In genomic region chr10:51789903-51790302, GRCh38 we compare ENCODE assay signal across 30 cellular contexts.
"Had no signal": no experiment of that assay in that cellular context is flagged by ENCODE, and none has a peak within 500 bp of the region (broad histone marks: within the 10 kb centered on the region; RNA-seq: fewer than 3 reads in every experiment).

No MANE protein-coding gene starts in this region.

- H3K9me3 ChIP-seq: body of pancreas, SJCRH30 had no signal

- H3K4me1 ChIP-seq: body of pancreas, breast epithelium, SJCRH30 had no signal

- H3K27me3 ChIP-seq: body of pancreas, breast epithelium, SJCRH30 had no signal

- H3K27ac ChIP-seq: body of pancreas, breast epithelium, KMS-11, PC-9, RWPE1, SJCRH30, SK-N-MC had no signal

- H3K4me3 ChIP-seq: body of pancreas, breast epithelium, PC-9, SJCRH30, SK-N-MC had no signal

- H3K36me3 ChIP-seq: breast epithelium, SJCRH30 had no signal

- DNase-seq: activated CD4-positive, alpha-beta T cell treated with anti-CD3 and anti-CD28 coated beads for 36 hours; activated CD4-positive, alpha-beta T cell treated with anti-CD3 and anti-CD28 coated beads, Interleukin-2, amount 10 ng/mL, durations not matched to agents 7 days and 5 days; activated CD4-positive, alpha-beta T cell treated with anti-CD3 and anti-CD28 coated beads, Interleukin-2, amount 50 U/mL, for 48 hours; activated CD8-positive, alpha-beta memory T cell treated with anti-CD3 and anti-CD28 coated beads, Interleukin-2, amount 50 U/mL, for 4 hours; activated CD8-positive, alpha-beta T cell treated with anti-CD3 and anti-CD28 coated beads, Interleukin-2, amount 10 ng/mL, durations not matched to agents 7 days and 5 days; activated effector memory CD4-positive, alpha-beta T cell treated with Interleukin-2 at 50 U/mL for 16 hours; activated naive CD4-positive, alpha-beta T cell; activated naive CD4-positive, alpha-beta T cell treated with anti-CD3 and anti-CD28 coated beads, Interleukin-2, amount 50 U/mL, for 16 hours; activated naive CD8-positive, alpha-beta T cell treated with anti-CD3 and anti-CD28 coated beads for 36 hours; activated T-cell treated with anti-CD3 and anti-CD28 coated beads for 4 hours; activated T-cell treated with anti-CD3 and anti-CD28 coated beads, Interleukin-2, amount 50 U/mL, for 4 hours; amygdala; body of pancreas; MM.1S; MV-4-11; NCI-H1092; NCI-H146; NCI-H187; NCI-H2029 treated with DMSO at 0.1 percent for 48 hours; NCI-H2107; NCI-H2171; NCI-H510A; NCI-H526; NCI-H748 treated with DMSO at 0.1 percent for 48 hours; PC-9; SJCRH30 had no signal
